Comparison of ENCODE assay signal across 25 cellular contexts in the genomic region with DNA sequence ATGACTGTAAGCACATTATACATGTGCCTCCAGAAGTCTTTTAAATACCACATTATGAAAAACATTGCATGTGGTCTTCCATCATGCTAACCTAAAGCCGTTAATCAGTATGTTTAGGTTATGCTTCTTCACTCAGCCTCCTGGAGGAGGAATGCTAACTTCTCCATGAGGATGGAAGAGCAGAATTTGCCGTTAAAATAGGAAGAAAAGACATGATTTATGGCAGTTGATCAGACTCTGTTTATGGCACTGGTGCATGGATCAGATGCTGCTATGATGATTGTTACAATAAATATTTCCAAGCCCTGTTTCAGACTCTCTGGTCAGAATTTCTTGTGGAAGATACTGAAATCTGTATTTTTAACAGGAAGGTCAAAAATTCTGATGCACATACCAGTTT. TPM values are rescaled to one million over a fixed set of nuclear protein-coding genes. Genes with fewer than 3 reads are reported as not detected.
DNase-seq lines count a peak whose midpoint lies in the region; ATAC-seq lines count a peak whose summit lies in the region.
"Had no signal": no experiment of that assay in that cellular context is flagged by ENCODE, and none has a peak within 500 bp of the region (broad histone marks: within the 10 kb centered on the region; RNA-seq: fewer than 3 reads in every experiment).

No MANE protein-coding gene starts in this region.

- peak overlapping the region; percentile 22 for H3K27ac Mint-ChIP-seq in T-helper 17 cell
- H3K27ac Mint-ChIP-seq: B cell; CD4-positive, CD25-positive, alpha-beta regulatory T cell; GM23338; T-cell had no signal

- no peaks in the 10 kb centered on the region for H3K36me3 Mint-ChIP-seq in T-helper 17 cell (ENCODE audit: low read depth)

- peaks cover 14% of the 10 kb centered on the region for H3K4me1 Mint-ChIP-seq in T-helper 17 cell

- H3K9me3 ChIP-seq in T-helper 17 cell (ENCODE audit: control insufficient read depth, low read length, poor library complexity, severe bottlenecking): no peaks in the 10 kb centered on the region
- H3K9me3 ChIP-seq: SK-N-SH had no signal

- H3K27me3 Mint-ChIP-seq in T-helper 17 cell: no peaks in the 10 kb centered on the region
- H3K27me3 Mint-ChIP-seq: B cell; CD4-positive, CD25-positive, alpha-beta regulatory T cell; T-cell had no signal

- DNase-seq in GM04503 (ENCODE audit: low read depth): peak; percentile 48
- DNase-seq in T-helper 17 cell: no peak
- DNase-seq in hepatic stellate cell (ENCODE audit: low spot score): peak; percentile 11
- no peak for DNase-seq in kidney tubule cell (ENCODE audit: low spot score)
- no peak for DNase-seq in NCI-H2107 treated with DMSO at 0.1 percent for 48 hours (lab: John Stamatoyannopoulos, UW; ENCODE audit: unreplicated experiment)
- DNase-seq: ACHN; CD4-positive, CD25-positive, alpha-beta regulatory T cell; COR-L47; DMS 273 treated with DMSO at 0.1 percent for 48 hours; GF-D8; KG1; NCI-H1417 treated with DMSO at 0.1 percent for 48 hours; NCI-H187 treated with DMSO at 0.1 percent for 48 hours; NCI-H345; NCI-H524 treated with DMSO at 0.1 percent for 48 hours; PC-3; RPMI8226; SHP77 treated with DMSO at 0.1 percent for 48 hours; SK-N-SH; T-cell had no signal

- H3K4me3 Mint-ChIP-seq in T-helper 17 cell: no peak overlapping the region
- H3K4me3 Mint-ChIP-seq: B cell; CD4-positive, CD25-positive, alpha-beta regulatory T cell; GM23338; T-cell had no signal

- ATAC-seq in T-helper 17 cell (no peak), GM18498 (IDR thresholded peaks at IDR 0.05; ENCODE audit: unreplicated experiment) (no peak), HG03469 (IDR thresholded peaks at IDR 0.05; ENCODE audit: unreplicated experiment) (no peak)
- ATAC-seq: GM23338, HCT116, PC-3, T-cell had no signal

RNA-seq across cellular contexts. Expression of a gene that starts 31.7 kb away (rescaled TPM):
- total RNA-seq in T-helper 17 cell: 100 to 1,000 TPM; 173 to 188 TPM

Comparison
In these comparisons a context has a peak if more than half of its experiments do, and no peak if none do; other contexts are left out.
1. DNase-seq: peak in GM04503 (single experiment) and hepatic stellate cell (single experiment); none in T-helper 17 cell (0 of 3), kidney tubule cell (single experiment) and NCI-H2107 treated with DMSO at 0.1 percent for 48 hours (single experiment).